In the genomic region with DNA sequence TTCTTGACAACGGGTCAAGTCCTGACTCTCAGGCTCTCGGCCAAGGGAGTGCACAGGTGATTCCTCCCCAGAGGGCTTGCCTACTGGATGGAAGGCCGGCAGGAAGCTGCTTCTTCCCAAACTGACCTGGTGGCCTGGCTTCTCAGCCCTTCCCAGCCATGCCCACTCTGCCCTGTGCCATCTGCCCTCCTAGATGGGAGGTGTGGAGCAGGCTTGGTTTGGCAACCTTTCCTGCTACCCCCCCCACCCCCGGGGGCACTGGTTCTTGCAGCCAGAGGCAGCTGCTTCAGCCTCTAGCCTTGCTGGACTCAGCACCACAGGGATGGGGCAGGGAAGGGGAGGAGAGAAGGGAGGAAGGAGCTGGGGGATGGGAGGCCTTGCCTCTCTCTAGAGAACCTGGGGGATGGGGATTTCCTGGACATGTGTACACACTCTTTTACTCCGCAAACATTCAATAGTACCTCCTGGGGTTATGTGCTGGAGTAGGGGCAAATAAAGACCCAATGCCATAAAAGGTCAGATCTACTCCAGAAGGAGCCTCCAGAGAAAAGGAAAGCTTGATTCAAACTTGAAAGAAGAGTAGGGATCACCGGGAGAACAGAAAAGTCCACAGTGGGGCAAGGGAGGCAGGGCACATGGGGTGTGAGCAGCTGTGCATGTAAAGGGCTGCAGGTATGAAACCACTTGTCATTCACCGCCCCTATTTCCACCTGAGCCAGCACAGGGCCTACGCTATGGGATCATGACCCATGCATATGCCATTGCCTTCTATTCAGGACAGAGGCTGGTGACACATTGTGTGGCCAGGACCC, we compare ENCODE assay signal across 17 cellular contexts. TPM values are rescaled to one million over a fixed set of nuclear protein-coding genes. Genes with fewer than 3 reads are reported as not detected.
DNase-seq lines count a peak whose midpoint lies in the region; ATAC-seq lines count a peak whose summit lies in the region.
"Had no signal": no experiment of that assay in that cellular context is flagged by ENCODE, and none has a peak within 500 bp of the region (broad histone marks: within the 10 kb centered on the region; RNA-seq: fewer than 3 reads in every experiment).

No MANE protein-coding gene starts in this region.

- no peaks in the 10 kb centered on the region for H3K36me3 ChIP-seq in Karpas-422 (ENCODE audit: insufficient read depth, low read length)
- H3K36me3 ChIP-seq: brain microvascular endothelial cell, tibial artery had no signal

- no peak overlapping the region for H3K4me2 ChIP-seq in Karpas-422 (ENCODE audit: low read depth, low read length, poor library complexity, severe bottlenecking)

- no peaks in the 10 kb centered on the region for H3K27me3 ChIP-seq in Karpas-422 (ENCODE audit: low read length)
- H3K27me3 ChIP-seq: brain microvascular endothelial cell had no signal

- intact Hi-C loops in left colon (cut with DNase I, micrococcal nuclease): no loop called here

- peak; percentile 26 for ATAC-seq in left colon

- no peaks in the 10 kb centered on the region for H3K9me3 ChIP-seq in Karpas-422 (ENCODE audit: low read length)
- H3K9me3 ChIP-seq: tibial artery had no signal

- no peak overlapping the region for H3K9ac ChIP-seq in Karpas-422 (ENCODE audit: low read length)

- no peak overlapping the region for H2AFZ ChIP-seq in Karpas-422 (ENCODE audit: low read length)

- DNase-seq in activated CD8-positive, alpha-beta memory T cell treated with anti-CD3 and anti-CD28 coated beads for 24 hours: peak; percentile 53
- no peak for DNase-seq in activated CD8-positive, alpha-beta memory T cell treated with anti-CD3 and anti-CD28 coated beads, Interleukin-2, amount 50 U/mL, for 4 hours
- DNase-seq in NCI-H510A treated with DMSO at 0.1 percent for 48 hours (lab: John Stamatoyannopoulos, UW) (peak; percentile 81), left colon (peak in 1 of 2 donors; percentile 24), T1000 (lab: John Stamatoyannopoulos, UW) (no peak), Karpas-422 (no peak), ACHN (no peak)
- DNase-seq in NK-92 treated with Interleukin-12 subunit alpha and Interleukin-12 subunit beta, amount 100 ng/mL, for 24 hours (lab: John Stamatoyannopoulos, UW): no peak
- DNase-seq: activated CD4-positive, alpha-beta memory T cell treated with anti-CD3 and anti-CD28 coated beads for 36 hours; activated naive CD4-positive, alpha-beta T cell treated with anti-CD3 and anti-CD28 coated beads for 36 hours; brain microvascular endothelial cell; effector CD8-positive, alpha-beta T cell; NCI-H446; posterior cingulate gyrus; stimulated activated CD8-positive, alpha-beta memory T cell treated with anti-CD3 and anti-CD28 coated beads, Interleukin-4, amount 100 ng/mL, for 48 hours; T-helper 9 cell; tibial artery had no signal

- no peaks in the 10 kb centered on the region for H3K9me2 ChIP-seq in Karpas-422 (replicated peaks; ENCODE audit: insufficient read depth, low read length)

- H3K79me2 ChIP-seq in Karpas-422 (ENCODE audit: low read length): peaks cover 5% of the 10 kb centered on the region

- in situ Hi-C loops in ACHN (cut with HindIII; ENCODE audit: low pct_ligation_motif_present, low pct_unique_long_range_greater_than_20kb, low sequenced_read_pairs): no loop called here

- no peaks in the 10 kb centered on the region for H4K20me1 ChIP-seq in Karpas-422 (ENCODE audit: insufficient read depth, low read depth, low read length)

- no peak overlapping the region for H3K4me3 ChIP-seq in Karpas-422 (ENCODE audit: low read length)
- H3K4me3 ChIP-seq: tibial artery had no signal

- H3K27ac ChIP-seq in Karpas-422 (ENCODE audit: low read length): no peak overlapping the region
- H3K27ac ChIP-seq: brain microvascular endothelial cell, tibial artery had no signal

- H3K4me1 ChIP-seq in Karpas-422 (ENCODE audit: low read length): peaks cover 25% of the 10 kb centered on the region

RNA-seq across cellular contexts. Expression of gene DAPK2, which starts 4.2 kb away (rescaled TPM):
- 10 to 100 TPM; 48.8 to 58.3 TPM for total RNA-seq in left colon
- total RNA-seq in Karpas-422 (2014; rRNA removed; shearing (Covaris generic); ENCODE audit: low replicate concordance): 40.4 and 56.4 TPM in 2 replicates

RNA-seq across cellular contexts. Expression of gene CIAO2A, which starts 43.2 kb away (rescaled TPM):
- 100 to 1,000 TPM in 1 of 2 donors, 10 to 100 TPM in 1; 86.5 to 106 TPM for total RNA-seq in left colon
- total RNA-seq in Karpas-422 (2014; rRNA removed; shearing (Covaris generic); ENCODE audit: low replicate concordance): 106 and 129 TPM in 2 replicates

RNA-seq across cellular contexts. Expression of gene SNX1, which starts 45.3 kb away (rescaled TPM):
- 100 to 1,000 TPM; 103 to 110 TPM for total RNA-seq in left colon
- total RNA-seq in Karpas-422 (2014; rRNA removed; shearing (Covaris generic); ENCODE audit: low replicate concordance): 52.0 and 55.5 TPM in 2 replicates

Comparison
In these comparisons a context has a peak if more than half of its experiments do, and no peak if none do; other contexts are left out.
1. DNase-seq: peak in activated CD8-positive, alpha-beta memory T cell treated with anti-CD3 and anti-CD28 coated beads for 24 hours (single experiment) and NCI-H510A treated with DMSO at 0.1 percent for 48 hours (single experiment); none in activated CD8-positive, alpha-beta memory T cell treated with anti-CD3 and anti-CD28 coated beads, Interleukin-2, amount 50 U/mL, for 4 hours (single experiment), T1000 (single experiment), Karpas-422 (single experiment), ACHN (single experiment) and NK-92 treated with Interleukin-12 subunit alpha and Interleukin-12 subunit beta, amount 100 ng/mL, for 24 hours (single experiment).